Comparison of ENCODE assay signal across 1 cellular context in genomic region chr1:156725683-156726280, GRCh38.
A peak's percentile ranks its signal among the peaks of the same experiment; 100 is the strongest.
TF ChIP-seq lines count a peak whose summit lies in the region.

No MANE protein-coding gene starts in this region.

TF ChIP-seq in GM12878, 131 proteins besides CTCF, POLR2A, EP300 and RAD21 (continues in another document):
- TF ChIP-seq ZNF217 (IDR thresholded peaks at IDR 0.05) (no peak), ASH2L (IDR thresholded peaks at IDR 0.05; ENCODE audit: borderline replicate concordance, low read depth) (no peak), E4F1 (IDR thresholded peaks at IDR 0.05; ENCODE audit: borderline replicate concordance, partially characterized antibody) (peak; percentile 25), USF1 (IDR thresholded peaks at IDR 0.05; ENCODE audit: borderline replicate concordance, extremely low read length, insufficient read depth, low read depth, low read length) (no peak), BMI1 (IDR thresholded peaks at IDR 0.05; ENCODE audit: borderline replicate concordance) (no peak), BRCA1 (IDR thresholded peaks at IDR 0.05; ENCODE audit: low read depth, low read length) (no peak), MLLT1 (IDR thresholded peaks at IDR 0.05) (peak; percentile 38; the same call in 1 of the 2 replicates), KAT2A (conservative IDR thresholded peaks at IDR 0.05; ENCODE audit: control insufficient read depth, low read depth, low read length) (no peak), FOXK2 (IDR thresholded peaks at IDR 0.05) (no peak), HDGF (IDR thresholded peaks at IDR 0.05) (peak; percentile 89), JUNB (IDR thresholded peaks at IDR 0.05) (no peak), ZNF592 (IDR thresholded peaks at IDR 0.05) (no peak), RAD51 (IDR thresholded peaks at IDR 0.05) (no peak), CUX1 (IDR thresholded peaks at IDR 0.05; ENCODE audit: insufficient replicate concordance, low read depth, low read length) (no peak), ZBTB40 (IDR thresholded peaks at IDR 0.05; ENCODE audit: borderline replicate concordance) (no peak), PAX5 (IDR thresholded peaks at IDR 0.05; ENCODE audit: borderline replicate concordance, low read depth, low read length) (peak; percentile 32; the same call in 1 of the 2 replicates), NKRF (conservative IDR thresholded peaks at IDR 0.05) (peak; percentile 51; the same call in 1 of the 2 replicates), ZBED1 (IDR thresholded peaks at IDR 0.05; ENCODE audit: borderline replicate concordance) (no peak), SMAD5 (IDR thresholded peaks at IDR 0.05; ENCODE audit: low read depth) (no peak), BCL11A (IDR thresholded peaks at IDR 0.05; ENCODE audit: low read depth, low read length) (no peak), SREBF1 (IDR thresholded peaks at IDR 0.05; ENCODE audit: low read length) (no peak), MYB (IDR thresholded peaks at IDR 0.05; ENCODE audit: borderline replicate concordance, low read depth, low read length) (no peak), IKZF1 (conservative IDR thresholded peaks at IDR 0.05) (peak; percentile 58; the same call in 1 of the 2 replicates), PRDM15 (CRISPR knock-in tag; IDR thresholded peaks at IDR 0.05) (no peak), GATAD2B (conservative IDR thresholded peaks at IDR 0.05; ENCODE audit: low read depth) (no peak; the same call in 1 of the 2 replicates), NFYA (IDR thresholded peaks at IDR 0.05; ENCODE audit: borderline replicate concordance, low read depth, low read length) (no peak), HDAC2 (IDR thresholded peaks at IDR 0.05) (no peak), CHD2 (IDR thresholded peaks at IDR 0.05; ENCODE audit: borderline replicate concordance, low read depth, low read length) (0 out of 2 replicates have a peak, but pooled peaks have one; percentile 1)
